ENCODE assay signal across 8 cellular contexts in the genomic region with DNA sequence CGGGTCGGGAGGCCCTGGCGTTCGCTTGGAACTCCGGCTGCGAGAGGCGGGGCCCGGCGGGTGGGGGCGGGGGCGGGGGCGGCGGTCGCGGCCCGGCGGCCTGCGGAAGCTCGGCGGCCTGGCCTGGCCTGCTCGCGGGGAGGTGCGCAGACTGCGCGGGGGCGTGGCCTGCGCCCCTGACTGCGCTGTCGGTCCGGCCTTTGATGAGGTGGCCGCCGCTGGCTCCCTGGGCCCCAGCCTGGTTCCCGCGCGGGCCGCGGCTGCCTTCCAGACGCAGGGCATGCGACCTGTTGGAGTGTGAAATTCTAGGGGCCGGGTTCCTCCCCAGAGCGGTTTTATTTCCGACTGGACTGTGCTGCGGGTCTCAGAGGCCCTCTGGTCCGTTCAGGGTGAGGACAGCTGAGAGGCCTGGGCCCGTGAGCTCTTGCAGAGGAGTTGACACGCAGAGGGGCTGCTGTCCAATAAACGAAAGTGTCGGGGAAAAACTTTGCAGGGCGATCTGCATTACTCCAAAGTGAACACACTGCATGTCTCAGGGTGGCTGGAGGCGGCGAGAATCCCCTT. TPM values are rescaled to one million over a fixed set of nuclear protein-coding genes. Genes with fewer than 3 reads are reported as not detected.
DNase-seq lines count a peak whose midpoint lies in the region; ATAC-seq and TF ChIP-seq lines count a peak whose summit lies in the region.

No MANE protein-coding gene starts in this region.

- intact Hi-C loops in thyroid gland (cut with DNase I): loop anchor here (2.0 kb wide), 2 partner anchors 18 to 46 kb away; no protein-coding TSS in a partner anchor

- peaks cover 27% of the 10 kb centered on the region in 2 donors for H3K36me3 Mint-ChIP-seq in activated naive CD4-positive, alpha-beta T cell treated with anti-CD3 and anti-CD28 coated beads, Interleukin-2, amount 50 U/mL, for 72 hours
- H3K36me3 Mint-ChIP-seq in glutamatergic neuron (ENCODE audit: unreplicated experiment) (no peaks in the 10 kb centered on the region), osteocyte (ENCODE audit: unreplicated experiment) (peaks cover 11% of the 10 kb centered on the region)

- H3K9me3 Mint-ChIP-seq in activated naive CD4-positive, alpha-beta T cell treated with anti-CD3 and anti-CD28 coated beads, Interleukin-2, amount 50 U/mL, for 72 hours: no peaks in the 10 kb centered on the region
- H3K9me3 Mint-ChIP-seq in glutamatergic neuron (ENCODE audit: unreplicated experiment): peaks cover 12% of the 10 kb centered on the region
- no peaks in the 10 kb centered on the region for H3K9me3 Mint-ChIP-seq in osteocyte (ENCODE audit: unreplicated experiment)

- H3K27me3 Mint-ChIP-seq in glutamatergic neuron (ENCODE audit: unreplicated experiment) (peaks cover 3% of the 10 kb centered on the region), osteocyte (ENCODE audit: unreplicated experiment) (no peaks in the 10 kb centered on the region)

- H3K4me1 ChIP-seq in DOHH2 (ENCODE audit: control insufficient read depth, low read length) (peaks cover 22% of the 10 kb centered on the region), HUES6 (ENCODE audit: control insufficient read depth, insufficient read depth, low read length) (peaks cover 7% of the 10 kb centered on the region; the same call in 1 of the 2 replicates), SJSA1 (replicated peaks) (peaks cover 17% of the 10 kb centered on the region), thyroid gland (peaks cover 26 to 27% of the 10 kb centered on the region in 2 donors)

- 0% methylated on average over 16 to 20 of the region's 51 CpGs for WGBS in thyroid gland, 2 donors

- no peaks in the 10 kb centered on the region for H3F3A ChIP-seq in DOHH2 (ENCODE audit: control insufficient read depth, insufficient read depth)

- TF ChIP-seq CTCF in DOHH2 (IDR thresholded peaks at IDR 0.05; ENCODE audit: low read depth, low read length, poor library complexity, severe bottlenecking): no peak
- no peak for TF ChIP-seq CTCF in glutamatergic neuron (IDR thresholded peaks at IDR 0.05; ENCODE audit: partially characterized antibody, unreplicated experiment)
- TF ChIP-seq CTCF in osteocyte (IDR thresholded peaks at IDR 0.05): no peak
- TF ChIP-seq CTCF in thyroid gland (IDR thresholded peaks at IDR 0.05): no peak

- H3K36me3 ChIP-seq in DOHH2 (ENCODE audit: control insufficient read depth, low read length) (peaks cover 11% of the 10 kb centered on the region), HUES6 (ENCODE audit: control insufficient read depth, insufficient read depth, low read length) (peaks cover 12% of the 10 kb centered on the region), SJSA1 (peaks cover 30% of the 10 kb centered on the region), thyroid gland (peaks cover 10% of the 10 kb centered on the region in 2 donors)

- H4K20me1 ChIP-seq in DOHH2 (ENCODE audit: control insufficient read depth, insufficient read depth, low read depth, low read length): peaks cover 3% of the 10 kb centered on the region; the same call in 1 of the 2 replicates

- peak; percentile 60 for ATAC-seq in GM21515 (IDR thresholded peaks at IDR 0.05; ENCODE audit: unreplicated experiment)
- ATAC-seq in activated naive CD4-positive, alpha-beta T cell treated with anti-CD3 and anti-CD28 coated beads, Interleukin-2, amount 50 U/mL, for 72 hours: peak; percentile 79 to 81

- H3K4me1 Mint-ChIP-seq in glutamatergic neuron (ENCODE audit: low read depth, unreplicated experiment): peaks cover 19% of the 10 kb centered on the region
- peaks cover 32% of the 10 kb centered on the region for H3K4me1 Mint-ChIP-seq in osteocyte (ENCODE audit: unreplicated experiment)

- TF ChIP-seq POLR2A in thyroid gland (IDR thresholded peaks at IDR 0.05): peak in 1 of 2 donors; percentile 0

- H3K4me2 ChIP-seq in DOHH2 (ENCODE audit: low read length): peak overlapping the region; percentile 98

- DNase-seq in SJSA1 (ENCODE audit: low read depth in 1 of 2, low spot score in 2 of 2) (peak; percentile 86 to 90), glutamatergic neuron (peak; percentile 86), osteocyte (ENCODE audit: extremely low spot score, unreplicated experiment) (peak; percentile 91), thyroid gland (peak; percentile 86 to 90)
- DNase-seq in activated naive CD4-positive, alpha-beta T cell treated with anti-CD3 and anti-CD28 coated beads, Interleukin-2, amount 50 U/mL, for 72 hours (ENCODE audit: low spot score in 2 of 2): peak; percentile 74 to 86

- H3K9me2 ChIP-seq in DOHH2 (replicated peaks; ENCODE audit: control insufficient read depth, low read length): no peaks in the 10 kb centered on the region

- H3K9ac ChIP-seq in HUES6 (ENCODE audit: low read length): peak overlapping the region; percentile 96

- H3K27me3 ChIP-seq in DOHH2 (ENCODE audit: control insufficient read depth, low read length) (no peaks in the 10 kb centered on the region), HUES6 (ENCODE audit: control insufficient read depth, insufficient read depth, low read length) (no peaks in the 10 kb centered on the region), SJSA1 (replicated peaks) (no peaks in the 10 kb centered on the region), thyroid gland (no peaks in the 10 kb centered on the region)

- H3K27ac Mint-ChIP-seq in activated naive CD4-positive, alpha-beta T cell treated with anti-CD3 and anti-CD28 coated beads, Interleukin-2, amount 50 U/mL, for 72 hours: peak overlapping the region; percentile 94 to 99
- peak overlapping the region; percentile 95 for H3K27ac Mint-ChIP-seq in glutamatergic neuron (ENCODE audit: unreplicated experiment)
- peak overlapping the region; percentile 95 for H3K27ac Mint-ChIP-seq in osteocyte (ENCODE audit: unreplicated experiment)

- peaks cover 38% of the 10 kb centered on the region for H3K79me2 ChIP-seq in DOHH2 (ENCODE audit: control insufficient read depth, low read length)

- H3K9me3 ChIP-seq in DOHH2 (ENCODE audit: control insufficient read depth, insufficient read depth, low read length) (no peaks in the 10 kb centered on the region), HUES6 (ENCODE audit: control insufficient read depth, insufficient read depth, low read depth, low read length) (no peaks in the 10 kb centered on the region), SJSA1 (replicated peaks) (no peaks in the 10 kb centered on the region), thyroid gland (no peaks in the 10 kb centered on the region)

- peak overlapping the region; percentile 100 for H3K4me3 ChIP-seq in DOHH2 (ENCODE audit: low read length)
- H3K4me3 ChIP-seq in HUES6 (ENCODE audit: low read depth, low read length): peak overlapping the region; percentile 97
- H3K4me3 ChIP-seq in SJSA1: peak overlapping the region; percentile 99
- H3K4me3 ChIP-seq in thyroid gland (replicated peaks in 1 of 3): peak overlapping the region in 2 of 3 donors; percentile 97 to 99

- H3K27ac ChIP-seq in DOHH2 (ENCODE audit: low read depth, low read length) (peak overlapping the region; percentile 67), HUES6 (ENCODE audit: low read depth, low read length) (peak overlapping the region; percentile 92; the same call in 1 of the 2 replicates), SJSA1 (peak overlapping the region; percentile 81), thyroid gland (peak overlapping the region; percentile 97 to 99 (median 98))

- H3K4me3 Mint-ChIP-seq in glutamatergic neuron (ENCODE audit: unreplicated experiment) (peak overlapping the region; percentile 99), osteocyte (ENCODE audit: unreplicated experiment) (peak overlapping the region; percentile 98)

RNA-seq across cellular contexts. Expression of a gene that starts 0.6 kb away (rescaled TPM):
- 83.1 and 132 TPM in 2 replicates for total RNA-seq in SJSA1 (2014; rRNA removed; shearing (Covaris generic))
- total RNA-seq in activated naive CD4-positive, alpha-beta T cell treated with anti-CD3 and anti-CD28 coated beads, Interleukin-2, amount 50 U/mL, for 72 hours: 10 to 100 TPM; 76.0 to 80.8 TPM
- total RNA-seq in glutamatergic neuron (ENCODE audit: unreplicated experiment) (142 TPM), osteocyte (129 and 137 TPM in 2 replicates), thyroid gland (10 to 100 TPM; 45.2 to 68.6 (median 63.1) TPM)

RNA-seq across cellular contexts. Expression of a gene that starts 13.1 kb away (rescaled TPM):
- not detected in 2 replicates for total RNA-seq in SJSA1 (2014; rRNA removed; shearing (Covaris generic))
- total RNA-seq in activated naive CD4-positive, alpha-beta T cell treated with anti-CD3 and anti-CD28 coated beads, Interleukin-2, amount 50 U/mL, for 72 hours: 1 to 10 TPM; 7.9 to 8.3 TPM
- 4.2 TPM for total RNA-seq in glutamatergic neuron (ENCODE audit: unreplicated experiment)
- total RNA-seq in osteocyte: 2.3 and 3.2 TPM in 2 replicates
- 10 to 100 TPM in 3 of 4 donors, 1 to 10 TPM in 1; 9.2 to 40.1 (median 19.4) TPM for total RNA-seq in thyroid gland

RNA-seq across cellular contexts. Expression of a gene that starts 19.7 kb away (rescaled TPM):
- total RNA-seq in SJSA1 (2014; rRNA removed; shearing (Covaris generic)): 144 and 147 TPM in 2 replicates
- 100 to 1,000 TPM; 122 to 127 TPM for total RNA-seq in activated naive CD4-positive, alpha-beta T cell treated with anti-CD3 and anti-CD28 coated beads, Interleukin-2, amount 50 U/mL, for 72 hours
- 84.9 TPM for total RNA-seq in glutamatergic neuron (ENCODE audit: unreplicated experiment)
- 70.7 and 74.2 TPM in 2 replicates for total RNA-seq in osteocyte
- total RNA-seq in thyroid gland: 10 to 100 TPM; 55.4 to 75.2 (median 59.5) TPM

RNA-seq across cellular contexts. Expression of a gene that starts 48.5 kb away (rescaled TPM):
- total RNA-seq in SJSA1 (2014; rRNA removed; shearing (Covaris generic)): 7.7 and 13.1 TPM in 2 replicates
- 10 to 100 TPM; 10.7 to 12.4 TPM for total RNA-seq in activated naive CD4-positive, alpha-beta T cell treated with anti-CD3 and anti-CD28 coated beads, Interleukin-2, amount 50 U/mL, for 72 hours
- 30.2 TPM for total RNA-seq in glutamatergic neuron (ENCODE audit: unreplicated experiment)
- 15.7 and 19.1 TPM in 2 replicates for total RNA-seq in osteocyte
- total RNA-seq in thyroid gland: 10 to 100 TPM in 1 of 4 donors, 1 to 10 TPM in 3; 9.1 to 14.8 (median 9.2) TPM

RNA-seq across cellular contexts. Expression of a gene that starts 58.6 kb away (rescaled TPM):
- 148 and 170 TPM in 2 replicates for total RNA-seq in SJSA1 (2014; rRNA removed; shearing (Covaris generic))
- total RNA-seq in activated naive CD4-positive, alpha-beta T cell treated with anti-CD3 and anti-CD28 coated beads, Interleukin-2, amount 50 U/mL, for 72 hours: 10 to 100 TPM; 56.4 to 82.1 TPM
- total RNA-seq in glutamatergic neuron (ENCODE audit: unreplicated experiment) (72.5 TPM), osteocyte (124 and 134 TPM in 2 replicates), thyroid gland (100 to 1,000 TPM; 109 to 148 (median 130) TPM)

Comparison
In these comparisons a context has a peak if more than half of its experiments do, and no peak if none do; other contexts are left out.
1. Peak in every context shown above with its lines: DNase-seq, ATAC-seq, H3K4me3 ChIP-seq and H3K27ac ChIP-seq.